ENCODE assay signal across 8 cellular contexts in genomic region chr19:12788025-12788681, GRCh38. TPM values are rescaled to one million over a fixed set of nuclear protein-coding genes. Genes with fewer than 3 reads are reported as not detected.
A peak's percentile ranks its signal among the peaks of the same experiment; 100 is the strongest.
DNase-seq lines count a peak whose midpoint lies in the region; ATAC-seq and TF ChIP-seq lines count a peak whose summit lies in the region.

No MANE protein-coding gene starts in this region.

- peaks cover 10% of the 10 kb centered on the region for H3K27me3 Mint-ChIP-seq in CD4-positive, alpha-beta T cell
- H3K27me3 Mint-ChIP-seq in dendritic cell treated with granulocyte-macrophage colony-stimulating factor and Interleukin-4, amounts not matched to agents 40 ng/mL and 50 ng/mL, for 4 days, result no peaks in the 10 kb centered on the region

- peak overlapping the region; percentile 44 for H3K9ac ChIP-seq in neuronal stem cell (ENCODE audit: low read depth, low read length, poor library complexity)

- no CpG with 5 or more reads among the region's 5 CpGs for WGBS in neuronal stem cell (ENCODE audit: extremely low coverage in 2 of 2, insufficient read length in 2 of 2, insufficient replicate concordance in 1 of 2), 2 donors

- no peak overlapping the region for H3K23ac ChIP-seq in neuronal stem cell (ENCODE audit: low read depth, low read length, poor library complexity)

- H3K4me2 ChIP-seq in neuronal stem cell (ENCODE audit: insufficient read depth, low read length, poor library complexity, severe bottlenecking), result peak overlapping the region; percentile 44

- H2AFZ ChIP-seq in neuronal stem cell (ENCODE audit: low read length), result peak overlapping the region; percentile 87

- intact Hi-C loops in CD4-positive, alpha-beta T cell (cut with DNase I, micrococcal nuclease), result loop anchor here in 1 of 2 experiments (10.0 kb wide), 1 partner anchor 147 kb away; the partner anchor contains the start of genes CALR and FARSA
- intact Hi-C loops in dendritic cell treated with granulocyte-macrophage colony-stimulating factor and Interleukin-4, amounts not matched to agents 40 ng/mL and 50 ng/mL, for 4 days (cut with micrococcal nuclease), result no loop called here

- peak overlapping the region; percentile 60 for H3K18ac ChIP-seq in neuronal stem cell (ENCODE audit: low read length)

- H3K9me3 ChIP-seq in CD4-positive, alpha-beta T cell (ENCODE audit: control insufficient read depth, low read length), result no peaks in the 10 kb centered on the region
- no peaks in the 10 kb centered on the region for H3K9me3 ChIP-seq in neuronal stem cell (replicated peaks in 1 of 2; ENCODE audit: control insufficient read depth in 2 of 2, insufficient read depth in 1 of 2, low read depth in 1 of 2, low read length in 2 of 2)

- H3K14ac ChIP-seq in neuronal stem cell (ENCODE audit: low read length), result no peak overlapping the region

- H3K27ac ChIP-seq in CD4-positive, alpha-beta T cell (ENCODE audit: low read depth, low read length), result peak overlapping the region; percentile 88
- no peak overlapping the region for H3K27ac ChIP-seq in neuronal stem cell (replicated peaks; ENCODE audit: low read length)

- no peaks in the 10 kb centered on the region for H3K36me3 ChIP-seq in neuronal stem cell (replicated peaks in 1 of 2; ENCODE audit: control insufficient read depth in 2 of 2, insufficient read depth in 2 of 2, low read length in 2 of 2)

- ATAC-seq in CD4-positive, alpha-beta T cell (ENCODE audit: poor library complexity), result no peak
- no peak for ATAC-seq in GM19035 (IDR thresholded peaks at IDR 0.05; ENCODE audit: unreplicated experiment)

- peak overlapping the region; percentile 99 for H3K27ac Mint-ChIP-seq in CD4-positive, alpha-beta T cell
- H3K27ac Mint-ChIP-seq in dendritic cell treated with granulocyte-macrophage colony-stimulating factor and Interleukin-4, amounts not matched to agents 40 ng/mL and 50 ng/mL, for 4 days, result no peak overlapping the region

- POLR2A ChIA-PET in CD4-positive, alpha-beta T cell (lab: Charles Lee), result interaction anchor here (4.0 kb wide), 1 partner anchor 10 kb away, joined by 31 read pairs; no protein-coding TSS in a partner anchor

- no peak overlapping the region for H2BK120ac ChIP-seq in neuronal stem cell (ENCODE audit: low read depth, low read length)

- peak overlapping the region; percentile 45 for H3K4me3 Mint-ChIP-seq in CD4-positive, alpha-beta T cell
- H3K4me3 Mint-ChIP-seq in dendritic cell treated with granulocyte-macrophage colony-stimulating factor and Interleukin-4, amounts not matched to agents 40 ng/mL and 50 ng/mL, for 4 days, result peak overlapping the region; percentile 91

- H3K4me1 Mint-ChIP-seq in CD4-positive, alpha-beta T cell (ENCODE audit: low read depth), result peaks cover 34% of the 10 kb centered on the region
- peaks cover 31% of the 10 kb centered on the region for H3K4me1 Mint-ChIP-seq in dendritic cell treated with granulocyte-macrophage colony-stimulating factor and Interleukin-4, amounts not matched to agents 40 ng/mL and 50 ng/mL, for 4 days (ENCODE audit: low read depth)

- peak overlapping the region; percentile 27 for H2BK5ac ChIP-seq in neuronal stem cell (ENCODE audit: low read length)

- no peak overlapping the region for H3K4ac ChIP-seq in neuronal stem cell (ENCODE audit: low read length)

- H3K9me3 Mint-ChIP-seq in CD4-positive, alpha-beta T cell, result no peaks in the 10 kb centered on the region
- H3K9me3 Mint-ChIP-seq in dendritic cell treated with granulocyte-macrophage colony-stimulating factor and Interleukin-4, amounts not matched to agents 40 ng/mL and 50 ng/mL, for 4 days, result no peaks in the 10 kb centered on the region

- no peaks in the 10 kb centered on the region for H3K27me3 ChIP-seq in CD4-positive, alpha-beta T cell (ENCODE audit: control insufficient read depth, insufficient read depth, low read length)
- H3K27me3 ChIP-seq in neuronal stem cell (ENCODE audit: control insufficient read depth in 3 of 3, insufficient read depth in 3 of 3, low read depth in 1 of 3, low read length in 3 of 3), result peaks cover 0 to 25% (median 3%) of the 10 kb centered on the region in 3 experiments

- peak overlapping the region; percentile 13 for H2AK5ac ChIP-seq in neuronal stem cell (ENCODE audit: low read depth, low read length)

- peaks cover 2% of the 10 kb centered on the region for H3K79me1 ChIP-seq in neuronal stem cell (ENCODE audit: low read depth, low read length)

- no peak overlapping the region for H4K8ac ChIP-seq in neuronal stem cell (ENCODE audit: low read depth, low read length)

- CTCF ChIA-PET in CD4-positive, alpha-beta T cell (lab: Charles Lee), result interaction anchor here (2.1 kb wide), 1 partner anchor 11 kb away, joined by 24 read pairs; no protein-coding TSS in a partner anchor

- TF ChIP-seq CTCF in CD4-positive, alpha-beta T cell (IDR thresholded peaks at IDR 0.05), result no peak

- H2BK12ac ChIP-seq in neuronal stem cell (ENCODE audit: low read length), result no peak overlapping the region

- peaks cover 26% of the 10 kb centered on the region for H3K36me3 Mint-ChIP-seq in CD4-positive, alpha-beta T cell (ENCODE audit: low read depth)
- peaks cover 39% of the 10 kb centered on the region for H3K36me3 Mint-ChIP-seq in dendritic cell treated with granulocyte-macrophage colony-stimulating factor and Interleukin-4, amounts not matched to agents 40 ng/mL and 50 ng/mL, for 4 days (ENCODE audit: low read depth)

- DNase-seq in CD4-positive, alpha-beta T cell, result no peak
- DNase-seq in NCI-H82 (lab: John Stamatoyannopoulos, UW) (peak; percentile 89), neuronal stem cell (ENCODE audit: low spot score) (no peak), NCI-H345 (lab: John Stamatoyannopoulos, UW) (no peak), NOMO-1 (lab: John Stamatoyannopoulos, UW; ENCODE audit: unreplicated experiment in 2 of 2) (no peak), SKM-1 (lab: John Stamatoyannopoulos, UW; ENCODE audit: unreplicated experiment) (no peak)

- peaks cover 27 to 56% of the 10 kb centered on the region in 2 donors for H3K4me1 ChIP-seq in neuronal stem cell (ENCODE audit: control insufficient read depth in 2 of 2, insufficient read depth in 1 of 2, low read depth in 1 of 2, low read length in 2 of 2)

- peak overlapping the region in 1 of 2 donors; percentile 60 for H3K4me3 ChIP-seq in neuronal stem cell (ENCODE audit: low read length in 2 of 2)

- H2BK15ac ChIP-seq in neuronal stem cell (ENCODE audit: low read length), result peak overlapping the region; percentile 33

- no peak overlapping the region for H4K91ac ChIP-seq in neuronal stem cell (ENCODE audit: low read depth, low read length, poor library complexity)

RNA-seq across cellular contexts. Expression of gene JUNB, which starts 3.1 kb away (rescaled TPM):
- 1,000 to 10,000 TPM; 2,467 to 2,518 TPM for total RNA-seq in CD4-positive, alpha-beta T cell
- polyA plus RNA-seq in neuronal stem cell (2013, experiment 1 of 2), result 6.1 TPM
- 5.9 TPM for polyA plus RNA-seq in neuronal stem cell (2013, experiment 2 of 2)

RNA-seq across cellular contexts. Expression of gene HOOK2, which starts 12.8 kb away (rescaled TPM):
- total RNA-seq in CD4-positive, alpha-beta T cell, result 10 to 100 TPM; 14.8 to 17.0 TPM
- polyA plus RNA-seq in neuronal stem cell (2013, experiment 1 of 2), result 15.5 TPM
- 15.0 TPM for polyA plus RNA-seq in neuronal stem cell (2013, experiment 2 of 2)

RNA-seq across cellular contexts. Expression of gene PRDX2, which starts 13.4 kb away (rescaled TPM):
- 10 to 100 TPM; 59.7 to 65.9 TPM for total RNA-seq in CD4-positive, alpha-beta T cell
- 509 TPM for polyA plus RNA-seq in neuronal stem cell (2013, experiment 1 of 2)
- polyA plus RNA-seq in neuronal stem cell (2013, experiment 2 of 2), result 486 TPM

RNA-seq across cellular contexts. Expression of gene THSD8, which starts 13.7 kb away (rescaled TPM):
- 1 to 10 TPM in 1 of 2 experiments, not detected in 1; 1.3 TPM for total RNA-seq in CD4-positive, alpha-beta T cell
- polyA plus RNA-seq in neuronal stem cell (2013, experiment 1 of 2), result 26.3 TPM
- polyA plus RNA-seq in neuronal stem cell (2013, experiment 2 of 2), result 22.2 TPM

RNA-seq across cellular contexts. Expression of gene RNASEH2A, which starts 18.2 kb away (rescaled TPM):
- total RNA-seq in CD4-positive, alpha-beta T cell, result 1 to 10 TPM; 1.5 to 2.7 TPM
- 28.6 TPM for polyA plus RNA-seq in neuronal stem cell (2013, experiment 1 of 2)
- polyA plus RNA-seq in neuronal stem cell (2013, experiment 2 of 2), result 28.7 TPM
